Comparison of ENCODE assay signal across 10 cellular contexts in genomic region chr11:43924112-43924855, GRCh38.
DNase-seq lines count a peak whose midpoint lies in the region; TF ChIP-seq lines count a peak whose summit lies in the region.
"Had no signal": no experiment of that assay in that cellular context is flagged by ENCODE, and none has a peak within 500 bp of the region (broad histone marks: within the 10 kb centered on the region; RNA-seq: fewer than 3 reads in every experiment).

No MANE protein-coding gene starts in this region.

- H3K4me1 ChIP-seq in Loucy (ENCODE audit: insufficient read depth, low read length, poor library complexity, severe bottlenecking) (no peaks in the 10 kb centered on the region), duodenal mucosa (ENCODE audit: control insufficient read depth in 1 of 2, insufficient read depth in 2 of 2, low read length in 2 of 2) (peaks cover 12 to 17% of the 10 kb centered on the region in 2 donors), mucosa of rectum (ENCODE audit: control insufficient read depth in 2 of 2, insufficient read depth in 2 of 2, low read length in 2 of 2) (peaks cover 4 to 11% of the 10 kb centered on the region in 2 donors), tibial artery (peaks cover 0 to 80% (median 69%) of the 10 kb centered on the region in 4 donors)

- intact Hi-C loops in tibial artery (cut with DNase I; ENCODE audit: low total_unique reads) = no loop called here

- TF ChIP-seq CTCF in Loucy (conservative IDR thresholded peaks at IDR 0.05; ENCODE audit: low read length) = peak; percentile 34; the same call in 1 of the 2 replicates
- no peak for TF ChIP-seq CTCF in tibial artery (IDR thresholded peaks at IDR 0.05)

- DNase-seq in tibial artery = peak in 1 of 2 donors; percentile 70
- DNase-seq in NCI-H510A (lab: John Stamatoyannopoulos, UW) = no peak
- no peak for DNase-seq in kidney tubule cell (ENCODE audit: low spot score)
- DNase-seq in NCI-H2196 treated with DMSO at 0.1 percent for 48 hours (lab: John Stamatoyannopoulos, UW; ENCODE audit: unreplicated experiment) = no peak
- no peak for DNase-seq in NCI-H1105 treated with DMSO at 0.1 percent for 48 hours (lab: John Stamatoyannopoulos, UW)
- DNase-seq: activated CD8-positive, alpha-beta memory T cell treated with anti-CD3 and anti-CD28 coated beads, Interleukin-2, amount 50 U/mL, for 48 hours; NCI-H774 had no signal

- H3K27ac ChIP-seq in duodenal mucosa (ENCODE audit: low read depth, low read length) (peak overlapping the region; percentile 70), mucosa of rectum (ENCODE audit: low read depth in 2 of 2, low read length in 2 of 2) (peak overlapping the region; percentile 74 to 78), tibial artery (peak overlapping the region; percentile 95 to 98)

- no peak overlapping the region for H3K4me2 ChIP-seq in Loucy (ENCODE audit: low read depth, low read length, poor library complexity, severe bottlenecking)

- no peaks in the 10 kb centered on the region for H3K9me3 ChIP-seq in Loucy (ENCODE audit: insufficient read depth, low read depth, low read length)
- no peaks in the 10 kb centered on the region for H3K9me3 ChIP-seq in duodenal mucosa (ENCODE audit: control insufficient read depth in 1 of 2, low read length in 2 of 2)
- H3K9me3 ChIP-seq in mucosa of rectum (ENCODE audit: control insufficient read depth in 2 of 2, low read length in 2 of 2) = no peaks in the 10 kb centered on the region
- no peaks in the 10 kb centered on the region for H3K9me3 ChIP-seq in tibial artery

- no peaks in the 10 kb centered on the region for H3F3A ChIP-seq in Loucy (ENCODE audit: low read depth)

- no peak overlapping the region for H2AFZ ChIP-seq in Loucy (ENCODE audit: low read length)

- no peaks in the 10 kb centered on the region for H3K27me3 ChIP-seq in Loucy (ENCODE audit: insufficient read depth, low read length, poor library complexity, severe bottlenecking)
- no peaks in the 10 kb centered on the region for H3K27me3 ChIP-seq in duodenal mucosa (ENCODE audit: control insufficient read depth in 1 of 2, insufficient read depth in 2 of 2, low read length in 2 of 2)
- no peaks in the 10 kb centered on the region for H3K27me3 ChIP-seq in mucosa of rectum (ENCODE audit: control insufficient read depth in 2 of 2, insufficient read depth in 2 of 2, low read length in 2 of 2)
- H3K27me3 ChIP-seq in tibial artery = no peaks in the 10 kb centered on the region

- no peaks in the 10 kb centered on the region for H4K20me1 ChIP-seq in Loucy (ENCODE audit: insufficient read depth, low read length, poor library complexity, severe bottlenecking)

- H3K9ac ChIP-seq in Loucy (ENCODE audit: low read depth, low read length, poor library complexity, severe bottlenecking) (no peak overlapping the region), duodenal mucosa (ENCODE audit: low read depth in 1 of 2, low read length in 2 of 2) (no peak overlapping the region), mucosa of rectum (ENCODE audit: low read depth in 1 of 2, low read length in 2 of 2) (no peak overlapping the region)

- H3K36me3 ChIP-seq in Loucy (ENCODE audit: insufficient read depth, low read length) (peaks cover 33% of the 10 kb centered on the region; the same call in 1 of the 2 replicates), duodenal mucosa (ENCODE audit: control insufficient read depth in 1 of 2, insufficient read depth in 2 of 2, low read length in 2 of 2) (peaks cover 4 to 29% of the 10 kb centered on the region in 2 donors), mucosa of rectum (ENCODE audit: control insufficient read depth in 2 of 2, insufficient read depth in 2 of 2, low read length in 2 of 2) (peaks cover 5 to 15% of the 10 kb centered on the region in 2 donors), tibial artery (peaks cover 0 to 13% (median 0%) of the 10 kb centered on the region in 3 donors)

- no peaks in the 10 kb centered on the region for H3K9me2 ChIP-seq in Loucy (replicated peaks; ENCODE audit: low read depth, low read length)

- H3K79me2 ChIP-seq in Loucy (ENCODE audit: insufficient read depth, low read length) = no peaks in the 10 kb centered on the region

- H3K4me3 ChIP-seq in Loucy (ENCODE audit: low read length, poor library complexity, severe bottlenecking) (no peak overlapping the region), duodenal mucosa (ENCODE audit: low read depth in 1 of 2, low read length in 2 of 2) (no peak overlapping the region), mucosa of rectum (ENCODE audit: low read length in 2 of 2) (no peak overlapping the region), tibial artery (peak overlapping the region in 1 of 2 donors; percentile 0)
